Comparison of ENCODE assay signal across 8 cellular contexts in the genomic region with DNA sequence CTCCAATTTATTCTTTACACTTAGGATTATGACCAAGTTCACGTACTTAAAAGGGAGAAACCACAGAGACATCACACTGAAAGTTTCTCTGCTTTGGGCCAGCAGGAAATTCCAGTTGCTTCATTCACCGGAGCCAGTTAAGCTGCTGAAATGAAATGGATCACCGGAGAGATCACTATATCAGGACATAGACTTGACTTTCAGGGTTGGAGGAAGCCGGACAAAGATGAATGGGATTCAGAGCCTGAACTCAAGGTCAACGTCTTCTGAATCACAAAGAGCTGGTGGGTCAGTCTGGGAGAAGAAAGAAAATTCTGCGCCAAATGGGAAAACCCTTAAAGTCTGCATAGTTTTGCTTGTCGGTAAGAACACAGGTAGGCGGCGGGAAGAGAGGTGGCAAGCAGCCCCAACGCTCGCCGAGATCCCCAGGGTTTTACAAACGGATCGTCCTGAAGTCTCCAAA.
DNase-seq lines count a peak whose midpoint lies in the region; ATAC-seq and TF ChIP-seq lines count a peak whose summit lies in the region.

No MANE protein-coding gene starts in this region.

- peaks cover 0 to 7% (median 0%) of the 10 kb centered on the region in 4 donors for H3K4me1 ChIP-seq in Peyer's patch

- DNase-seq in Right ventricle myocardium superior (no peak), Right ventricle myocardium inferior (ENCODE audit: missing footprints) (no peak), Peyer's patch (peak in 1 of 3 donors; percentile 22), epithelial cell of prostate (ENCODE audit: low read depth, low spot score) (peak; percentile 34), NCI-H82 (lab: John Stamatoyannopoulos, UW) (no peak)
- DNase-seq in natural killer cell treated with Interleukin-12 subunit alpha and Interleukin-12 subunit beta and Interleukin-15 and Interleukin-18, amount 100 ng/mL, for 72 hours (ENCODE audit: low spot score), result no peak
- no peak for DNase-seq in activated CD4-positive, CD25-positive, alpha-beta regulatory T cell treated with anti-CD3 and anti-CD28 coated beads, Interleukin-2, amount 50 U/mL, for 72 hours
- no peak for DNase-seq in activated CD8-positive, alpha-beta memory T cell treated with anti-CD3 and anti-CD28 coated beads, Interleukin-2, amount 50 U/mL, for 48 hours

- peak in 1 of 6 experiments; percentile 4 for TF ChIP-seq CTCF in Peyer's patch (IDR thresholded peaks at IDR 0.05)

- H3K4me3 Mint-ChIP-seq in natural killer cell treated with Interleukin-12 subunit alpha and Interleukin-12 subunit beta and Interleukin-15 and Interleukin-18, amount 100 ng/mL, for 72 hours, result peak overlapping the region; percentile 64

- peaks cover 21 to 29% of the 10 kb centered on the region in 2 donors for H3K27me3 Mint-ChIP-seq in natural killer cell treated with Interleukin-12 subunit alpha and Interleukin-12 subunit beta and Interleukin-15 and Interleukin-18, amount 100 ng/mL, for 72 hours

- H3K27ac ChIP-seq in Peyer's patch (peak overlapping the region in 3 of 4 donors; percentile 67 to 89 (median 73)), epithelial cell of prostate (peak overlapping the region; percentile 94)

- no peak for TF ChIP-seq POLR2A in Peyer's patch (IDR thresholded peaks at IDR 0.05)

- no peak overlapping the region for H3K27ac Mint-ChIP-seq in natural killer cell treated with Interleukin-12 subunit alpha and Interleukin-12 subunit beta and Interleukin-15 and Interleukin-18, amount 100 ng/mL, for 72 hours

- H3K9me3 ChIP-seq in Peyer's patch, result no peaks in the 10 kb centered on the region

- peaks cover 0 to 9% of the 10 kb centered on the region in 2 donors for H3K4me1 Mint-ChIP-seq in natural killer cell treated with Interleukin-12 subunit alpha and Interleukin-12 subunit beta and Interleukin-15 and Interleukin-18, amount 100 ng/mL, for 72 hours (ENCODE audit: low read depth in 2 of 2)

- no peaks in the 10 kb centered on the region for H3K27me3 ChIP-seq in Peyer's patch

- H3K4me3 ChIP-seq in Peyer's patch, result peak overlapping the region; percentile 68 to 97 (median 86)

- H3K36me3 ChIP-seq in Peyer's patch, result no peaks in the 10 kb centered on the region

- H3K9me3 Mint-ChIP-seq in natural killer cell treated with Interleukin-12 subunit alpha and Interleukin-12 subunit beta and Interleukin-15 and Interleukin-18, amount 100 ng/mL, for 72 hours, result no peaks in the 10 kb centered on the region

- H3K36me3 Mint-ChIP-seq in natural killer cell treated with Interleukin-12 subunit alpha and Interleukin-12 subunit beta and Interleukin-15 and Interleukin-18, amount 100 ng/mL, for 72 hours, result no peaks in the 10 kb centered on the region

- peak; percentile 11 for ATAC-seq in Right ventricle myocardium superior (ENCODE audit: poor library complexity)
- no peak for ATAC-seq in Right ventricle myocardium inferior
- no peak for ATAC-seq in natural killer cell treated with Interleukin-12 subunit alpha and Interleukin-12 subunit beta and Interleukin-15 and Interleukin-18, amount 100 ng/mL, for 72 hours

- intact Hi-C loops in Right ventricle myocardium superior (cut with DNase I), result no loop called here
- intact Hi-C loops in Right ventricle myocardium inferior (cut with DNase I), result loop anchor here (2.0 to 5.0 kb wide), 2 partner anchors 81 to 104 kb away; a partner anchor contains a TSS
